ENCODE assay signal across 23 cellular contexts in genomic region chr1:52973843-52974242, GRCh38.
"Had no signal": no experiment of that assay in that cellular context is flagged by ENCODE, and none has a peak within 500 bp of the region (broad histone marks: within the 10 kb centered on the region; RNA-seq: fewer than 3 reads in every experiment).

No MANE protein-coding gene starts in this region.

- H3K4me3 ChIP-seq: left lung, left ventricle myocardium inferior, lower lobe of right lung, lung, mucosa of descending colon had no signal

- H3K27me3 ChIP-seq: left lung had no signal

- DNase-seq: hippocampal formation; hypothalamus; immature natural killer cell; islet precursor cell; kidney; kidney glomerular epithelial cell; left cardiac atrium; left colon; left lung; left ventricle myocardium inferior; left ventricle myocardium superior; lower lobe of right lung; mammary epithelial cell; mesenchymal stem cell; mesendoderm; midbrain; mucosa of descending colon; naive B cell; naive thymus-derived CD4-positive, alpha-beta T cell had no signal

- H3K4me1 ChIP-seq: left lung, left ventricle myocardium inferior, lower lobe of right lung had no signal

- H3K9me3 ChIP-seq: left lung, left ventricle myocardium inferior, lower lobe of right lung, mucosa of descending colon had no signal

- H3K27ac ChIP-seq: left lung, left ventricle myocardium inferior, lower lobe of right lung had no signal

- ATAC-seq: left cardiac atrium; left colon; left lobe of liver; left lung; left ventricle myocardium superior; lower lobe of right lung; mucosa of descending colon; naive thymus-derived CD4-positive, alpha-beta T cell had no signal

- FAIRE-seq: islet of Langerhans, keratinocyte, kidney had no signal
